Comparison of ENCODE assay signal across 1 cellular context in the genomic region with DNA sequence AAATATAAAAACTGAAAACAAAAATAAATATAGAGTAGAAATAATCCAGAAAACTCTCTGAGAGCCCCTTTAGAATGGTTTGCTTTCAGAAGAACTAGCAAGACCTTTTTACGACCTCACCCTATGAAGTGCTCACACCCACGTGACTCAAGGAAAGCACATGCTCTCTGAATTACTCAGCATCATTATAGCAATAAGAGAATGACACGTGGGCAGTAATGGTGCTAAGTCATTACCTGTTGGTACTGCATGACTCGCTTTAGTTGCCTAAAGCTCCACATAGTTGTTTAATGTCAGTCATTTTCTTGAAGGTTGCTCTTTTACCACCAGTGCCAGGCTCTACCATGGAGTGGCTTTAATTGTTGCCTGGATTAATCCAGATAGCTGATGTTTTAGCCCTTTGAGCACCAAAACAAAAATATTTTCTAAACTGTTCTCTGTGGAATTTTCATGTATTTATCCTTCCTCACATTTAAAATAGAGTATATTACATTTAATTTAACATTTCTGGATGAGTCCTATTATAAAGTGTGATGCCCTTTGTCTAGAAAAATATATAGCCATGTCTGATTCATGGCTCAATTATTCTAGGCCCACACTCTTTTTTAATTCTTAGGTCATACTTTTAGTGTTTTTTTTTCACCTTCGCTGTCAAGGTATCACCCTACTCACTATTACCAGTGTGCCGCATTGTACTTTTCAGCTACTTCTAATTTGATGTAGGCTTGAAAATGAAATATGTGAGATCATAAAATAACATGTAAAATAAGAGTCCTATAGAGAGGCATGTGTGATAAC.
A peak's percentile ranks its signal among the peaks of the same experiment; 100 is the strongest.
TF ChIP-seq lines count a peak whose summit lies in the region.

No MANE protein-coding gene starts in this region.

TF ChIP-seq in K562, 482 proteins besides CTCF, POLR2A, EP300 and RAD21 (continued from another document):
- TF ChIP-seq, protein P1, sequence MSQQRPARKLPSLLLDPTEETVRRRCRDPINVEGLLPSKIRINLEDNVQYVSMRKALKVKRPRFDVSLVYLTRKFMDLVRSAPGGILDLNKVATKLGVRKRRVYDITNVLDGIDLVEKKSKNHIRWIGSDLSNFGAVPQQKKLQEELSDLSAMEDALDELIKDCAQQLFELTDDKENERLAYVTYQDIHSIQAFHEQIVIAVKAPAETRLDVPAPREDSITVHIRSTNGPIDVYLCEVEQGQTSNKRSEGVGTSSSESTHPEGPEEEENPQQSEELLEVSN (IDR thresholded peaks at IDR 0.05; ENCODE audit: borderline replicate concordance in 1 of 2, extremely low read depth in 1 of 2, insufficient read depth in 1 of 2, insufficient read length in 1 of 2, low read depth in 1 of 2, low read length in 1 of 2, poor library complexity in 1 of 2, severe bottlenecking in 1 of 2) = peak; percentile 15 to 23
- TF ChIP-seq C11orf30 (IDR thresholded peaks at IDR 0.05; ENCODE audit: low read depth) = peak; percentile 16; the same call in 1 of the 2 replicates
- TF ChIP-seq, protein P2, sequence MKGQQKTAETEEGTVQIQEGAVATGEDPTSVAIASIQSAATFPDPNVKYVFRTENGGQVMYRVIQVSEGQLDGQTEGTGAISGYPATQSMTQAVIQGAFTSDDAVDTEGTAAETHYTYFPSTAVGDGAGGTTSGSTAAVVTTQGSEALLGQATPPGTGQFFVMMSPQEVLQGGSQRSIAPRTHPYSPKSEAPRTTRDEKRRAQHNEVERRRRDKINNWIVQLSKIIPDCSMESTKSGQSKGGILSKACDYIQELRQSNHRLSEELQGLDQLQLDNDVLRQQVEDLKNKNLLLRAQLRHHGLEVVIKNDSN (CRISPR knock-in tag; IDR thresholded peaks at IDR 0.05) = peak; percentile 45; the same call in 1 of the 2 replicates
- TF ChIP-seq RAD51 (IDR thresholded peaks at IDR 0.05; ENCODE audit: borderline replicate concordance, low read depth) = peak; percentile 75
- TF ChIP-seq, protein P3, sequence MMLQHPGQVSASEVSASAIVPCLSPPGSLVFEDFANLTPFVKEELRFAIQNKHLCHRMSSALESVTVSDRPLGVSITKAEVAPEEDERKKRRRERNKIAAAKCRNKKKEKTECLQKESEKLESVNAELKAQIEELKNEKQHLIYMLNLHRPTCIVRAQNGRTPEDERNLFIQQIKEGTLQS (IDR thresholded peaks at IDR 0.05) = peak; percentile 41
- TF ChIP-seq, protein P3 (CRISPR knock-in tag; conservative IDR thresholded peaks at IDR 0.05) = no peak
- TF ChIP-seq FOSL1 (tag; conservative IDR thresholded peaks at IDR 0.05) = 0 out of 2 replicates have a peak, but pooled peaks have one; percentile 24
TF ChIP-seq in K562: peak in this region for 18.
